In the genomic region with DNA sequence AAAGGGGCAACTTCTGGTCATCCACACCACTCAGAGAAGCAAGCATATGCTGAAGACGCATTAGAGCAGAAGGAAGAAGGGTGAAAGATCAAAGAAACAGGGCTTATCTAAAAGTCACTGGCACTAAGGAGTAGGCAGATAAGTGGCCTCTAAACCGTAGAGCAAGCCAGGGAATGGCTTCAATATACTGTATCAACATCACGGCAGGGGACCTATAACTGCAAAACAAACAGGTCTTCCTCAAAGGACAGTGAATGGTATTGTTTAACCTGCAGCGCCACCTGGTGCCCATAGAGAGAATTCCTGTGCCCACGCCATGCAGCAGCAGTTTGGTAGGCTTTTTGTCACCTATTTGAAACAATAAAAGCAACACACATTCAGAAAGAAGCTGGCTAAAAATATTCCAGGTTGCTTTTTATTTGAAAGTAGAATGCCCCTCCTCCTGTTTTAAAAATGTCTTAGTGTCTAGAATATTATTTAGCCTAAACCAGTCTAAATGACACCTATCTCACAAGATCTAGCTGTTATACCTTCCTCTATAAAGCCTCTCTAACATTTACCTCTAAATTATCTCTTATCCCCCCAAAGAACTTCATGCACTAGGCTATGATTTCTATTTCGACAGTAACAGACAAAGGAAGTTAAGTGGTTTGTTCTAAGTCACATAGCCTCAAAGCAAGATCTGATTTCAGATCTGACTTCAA, we compare ENCODE assay signal across 8 cellular contexts. TPM values are rescaled to one million over a fixed set of nuclear protein-coding genes. Genes with fewer than 3 reads are reported as not detected.
DNase-seq lines count a peak whose midpoint lies in the region; ATAC-seq and TF ChIP-seq lines count a peak whose summit lies in the region.

No MANE protein-coding gene starts in this region.

- H3K27ac ChIP-seq in coronary artery: peak overlapping the region; percentile 90 to 94

- TF ChIP-seq CTCF in AG09309 (IDR thresholded peaks at IDR 0.05; ENCODE audit: control insufficient read depth, insufficient read depth, low read depth, low read length, missing control alignments) (peak; percentile 79), coronary artery (IDR thresholded peaks at IDR 0.05) (peak; percentile 84), lower leg skin (IDR thresholded peaks at IDR 0.05) (peak in 1 of 3 donors; percentile 56)

- intact Hi-C loops in lower leg skin (cut with DNase I; ENCODE audit: low total_unique reads): no loop called here

- 22 to 26% methylated on average over 6 of the region's 6 CpGs for WGBS in lower leg skin, 2 donors

- TF ChIP-seq POLR2A in lower leg skin (IDR thresholded peaks at IDR 0.05): no peak

- ATAC-seq in GM18868 (IDR thresholded peaks at IDR 0.05; ENCODE audit: unreplicated experiment) (peak; percentile 93), HG03175 (IDR thresholded peaks at IDR 0.05; ENCODE audit: unreplicated experiment) (peak; percentile 96)

- no peak overlapping the region for H3K4me3 ChIP-seq in AG09309 (ENCODE audit: control insufficient read depth, low read depth, low read length)
- no peak overlapping the region for H3K4me3 ChIP-seq in coronary artery
- H3K4me3 ChIP-seq in lower leg skin (ENCODE audit: low read depth, poor library complexity, severe bottlenecking): no peak overlapping the region

- DNase-seq in AG09309 (ENCODE audit: low read depth) (no peak), NCI-H345 treated with DMSO at 0.1 percent for 48 hours (lab: John Stamatoyannopoulos, UW; ENCODE audit: unreplicated experiment) (peak; percentile 83), coronary artery (ENCODE audit: low spot score) (no peak), lower leg skin (ENCODE audit: low spot score in 2 of 2) (peak; percentile 46 to 93)
- DNase-seq in activated CD4-positive, alpha-beta T cell treated with anti-CD3 and anti-CD28 coated beads for 4 hours: peak; percentile 43 to 48
- peak in 2 of 3 donors; percentile 24 to 51 for DNase-seq in stimulated activated CD4-positive, alpha-beta T cell treated with anti-CD3 and anti-CD28 coated beads, TNF-alpha, amount 100 ng/mL, for 48 hours (ENCODE audit: low read depth in 3 of 3)

RNA-seq across cellular contexts. Expression of a gene that starts 21.8 kb away (rescaled TPM):
- total RNA-seq in lower leg skin: 10 to 100 TPM; 50.0 to 77.2 (median 60.5) TPM

Comparison
In these comparisons a context has a peak if more than half of its experiments do, and no peak if none do; other contexts are left out.
1. DNase-seq: peak in NCI-H345 treated with DMSO at 0.1 percent for 48 hours (single experiment), activated CD4-positive, alpha-beta T cell treated with anti-CD3 and anti-CD28 coated beads for 4 hours (2 of 2), lower leg skin (2 of 2) and stimulated activated CD4-positive, alpha-beta T cell treated with anti-CD3 and anti-CD28 coated beads, TNF-alpha, amount 100 ng/mL, for 48 hours (2 of 3); none in AG09309 (single experiment) and coronary artery (single experiment).